ENCODE assay signal across 2 cellular contexts in genomic region chr4:1769692-1770091, GRCh38.
A peak's percentile ranks its signal among the peaks of the same experiment; 100 is the strongest.
TF ChIP-seq lines count a peak whose summit lies in the region.

No MANE protein-coding gene starts in this region.

TF ChIP-seq in Ishikawa, 13 proteins besides CTCF, POLR2A, EP300 and RAD21:
- TF ChIP-seq CEBPB (IDR thresholded peaks at IDR 0.05) (no peak), ZBTB7A (IDR thresholded peaks at IDR 0.05; ENCODE audit: low read depth) (peak; percentile 69), EGR1 (IDR thresholded peaks at IDR 0.05) (no peak), TEAD4 (IDR thresholded peaks at IDR 0.05) (no peak)
- TF ChIP-seq, protein P1, sequence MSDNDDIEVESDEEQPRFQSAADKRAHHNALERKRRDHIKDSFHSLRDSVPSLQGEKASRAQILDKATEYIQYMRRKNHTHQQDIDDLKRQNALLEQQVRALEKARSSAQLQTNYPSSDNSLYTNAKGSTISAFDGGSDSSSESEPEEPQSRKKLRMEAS (IDR thresholded peaks at IDR 0.05), result no peak

TF ChIP-seq in H1, 55 proteins besides CTCF, POLR2A, EP300 and RAD21:
- TF ChIP-seq TAF7 (optimal IDR thresholded peaks at IDR 0.05; ENCODE audit: borderline replicate concordance, low read depth, low read length) (no peak), ASH2L (IDR thresholded peaks at IDR 0.05; ENCODE audit: low read length) (no peak), TAF1 (IDR thresholded peaks at IDR 0.05; ENCODE audit: low read depth, low read length) (no peak), RBBP5 (IDR thresholded peaks at IDR 0.05; ENCODE audit: borderline replicate concordance, low read depth, low read length) (no peak), RNF2 (IDR thresholded peaks at IDR 0.05; ENCODE audit: borderline replicate concordance, low read depth, low read length, missing control alignments, poor library complexity, severe bottlenecking) (no peak), CHD1 (IDR thresholded peaks at IDR 0.05; ENCODE audit: low read depth, low read length) (no peak), HDAC6 (IDR thresholded peaks at IDR 0.05; ENCODE audit: low read depth, low read length) (no peak), SP1 (IDR thresholded peaks at IDR 0.05; ENCODE audit: low read depth, low read length) (no peak), BCL11A (IDR thresholded peaks at IDR 0.05; ENCODE audit: low read depth in 2 of 2, low read length in 2 of 2) (no peak), JUND (IDR thresholded peaks at IDR 0.05; ENCODE audit: low read length) (no peak), EGR1 (IDR thresholded peaks at IDR 0.05; ENCODE audit: borderline replicate concordance, low read depth, low read length) (no peak), KDM1A (IDR thresholded peaks at IDR 0.05; ENCODE audit: borderline replicate concordance, low read length) (no peak), CHD2 (IDR thresholded peaks at IDR 0.05; ENCODE audit: low read length) (no peak), JUN (IDR thresholded peaks at IDR 0.05; ENCODE audit: low read depth, low read length) (no peak), SP4 (IDR thresholded peaks at IDR 0.05; ENCODE audit: low read length) (no peak), SIN3A (conservative IDR thresholded peaks at IDR 0.05 in 1 of 2, IDR thresholded peaks at IDR 0.05 in 1 of 2; ENCODE audit: low read depth in 1 of 2, low read length in 2 of 2) (no peak), SIRT6 (IDR thresholded peaks at IDR 0.05; ENCODE audit: low read length) (no peak), KDM5A (IDR thresholded peaks at IDR 0.05; ENCODE audit: low read length) (no peak)
- TF ChIP-seq, protein P1 (IDR thresholded peaks at IDR 0.05), result no peak
